ENCODE assay signal across 10 cellular contexts in the genomic region with DNA sequence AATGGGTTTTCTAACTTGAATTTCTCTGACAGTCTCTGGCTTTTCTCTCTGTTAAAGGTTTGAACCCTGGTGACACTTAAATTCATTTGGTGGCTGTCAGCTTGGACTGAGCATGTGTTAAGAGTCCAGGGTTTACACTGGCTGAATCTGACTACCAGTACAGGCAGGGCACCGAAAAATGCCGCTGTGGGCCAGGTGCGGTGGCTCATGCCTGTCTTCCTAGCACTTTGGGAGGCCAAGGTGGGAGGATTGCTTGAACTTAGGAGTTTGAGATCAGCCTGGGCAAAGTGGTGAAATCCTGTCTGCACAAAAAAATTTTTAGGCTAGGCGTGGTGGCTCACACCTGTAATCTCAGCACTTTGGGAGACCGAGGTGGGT. TPM values are rescaled to one million over a fixed set of nuclear protein-coding genes. Genes with fewer than 3 reads are reported as not detected.
DNase-seq lines count a peak whose midpoint lies in the region; ATAC-seq, FAIRE-seq and TF ChIP-seq lines count a peak whose summit lies in the region.
"Had no signal": no experiment of that assay in that cellular context is flagged by ENCODE, and none has a peak within 500 bp of the region (broad histone marks: within the 10 kb centered on the region; RNA-seq: fewer than 3 reads in every experiment).

No MANE protein-coding gene starts in this region.

- H3K4me3 ChIP-seq in left ventricle myocardium inferior (peak overlapping the region; percentile 85), GM12878 (peak overlapping the region; percentile 83), right lobe of liver (peak overlapping the region; percentile 91 to 94 (median 94)), SJCRH30 (no peak overlapping the region)

- peak overlapping the region; percentile 96 for H3K4me2 ChIP-seq in GM12878 (ENCODE audit: control insufficient read depth, insufficient read depth)

- ATAC-seq in left cardiac atrium (no peak), GM12878 (no peak), right lobe of liver (no peak)

- H4K20me1 ChIP-seq in GM12878 (ENCODE audit: control insufficient read depth, insufficient read depth), result 0 out of 2 replicates have a peak, but pooled peaks cover 4% of the 10 kb centered on the region

- H3K27me3 ChIP-seq in left ventricle myocardium inferior (ENCODE audit: low read depth) (no peaks in the 10 kb centered on the region), GM12878 (replicated peaks in 1 of 2; ENCODE audit: control insufficient read depth in 2 of 2, insufficient read depth in 2 of 2, low read length in 1 of 2) (no peaks in the 10 kb centered on the region), right lobe of liver (no peaks in the 10 kb centered on the region), SJCRH30 (no peaks in the 10 kb centered on the region)

- no peak overlapping the region for H3K27ac ChIP-seq in left ventricle myocardium inferior (replicated peaks)
- no peak overlapping the region; the same call in 1 of the 2 replicates for H3K27ac ChIP-seq in GM12878 (ENCODE audit: control insufficient read depth, insufficient read depth)
- no peak overlapping the region for H3K27ac ChIP-seq in right lobe of liver
- no peak overlapping the region for H3K27ac ChIP-seq in SJCRH30

- RAD21 ChIA-PET in GM12878 (lab: Charles Lee; ENCODE audit: unreplicated experiment), result interaction anchor here (2.1 kb wide), 1 partner anchor 295 kb away, joined by 6 read pairs; no protein-coding TSS in a partner anchor

- peak overlapping the region; percentile 95 for H3K9ac ChIP-seq in GM12878 (ENCODE audit: control insufficient read depth, insufficient read depth, low read length)

- no peak overlapping the region for H2AFZ ChIP-seq in GM12878 (ENCODE audit: control insufficient read depth, low read depth, low read length)

- WGBS in GM12878 (ENCODE audit: insufficient coverage, insufficient replicate concordance, low lambda C conversion rate, missing lambda C conversion rate), result 77% methylated on average over 5 of the region's 5 CpGs
- WGBS in right lobe of liver (ENCODE audit: insufficient coverage, low coverage, low lambda C conversion rate, missing lambda C conversion rate), result 43% methylated on average over 5 of the region's 5 CpGs

- CTCF ChIA-PET in GM12878 (lab: Yijun Ruan, JAX), result interaction anchor here (1.2 to 4.4 kb wide), 4 partner anchors 14 to 771 kb away, joined by 5 to 33 read pairs (median 14); a partner anchor contains a TSS

- TF ChIP-seq CTCF in left ventricle myocardium inferior (IDR thresholded peaks at IDR 0.05; ENCODE audit: borderline replicate concordance) (no peak), GM12878 (IDR thresholded peaks at IDR 0.05 in 2 of 3, conservative IDR thresholded peaks at IDR 0.05 in 1 of 3; ENCODE audit: control insufficient read depth in 2 of 3, extremely low read depth in 1 of 3, insufficient read depth in 1 of 3, low read depth in 3 of 3, low read length in 3 of 3) (no peak), right lobe of liver (IDR thresholded peaks at IDR 0.05) (no peak)

- in situ Hi-C loops in GM12878 (cut with MboI), result loop anchor here (5.0 to 10.0 kb wide), 2 partner anchors 295 to 1032 kb away; a partner anchor contains a TSS

- no TSS peak for BruUV-seq in GM12878 (replicated peaks; lab: Mats Ljungman, UMichigan)

- SMC1A ChIA-PET in GM12878 (lab: Charles Lee; ENCODE audit: uncharacterized antibody, unreplicated experiment), result interaction anchor here (2.0 kb wide), 1 partner anchor 16 kb away, joined by 4 read pairs; no protein-coding TSS in a partner anchor

- DNase-seq in left ventricle myocardium inferior (no peak), left cardiac atrium (no peak), GM12878 (ENCODE audit: low read depth, low spot score) (no peak), right lobe of liver (peak in 1 of 3 donors; percentile 49), ureter (ENCODE audit: low spot score) (peak; percentile 42), KG1 (lab: John Stamatoyannopoulos, UW) (no peak), SIG-M5 (lab: John Stamatoyannopoulos, UW) (no peak), SJCRH30 (no peak)
- DNase-seq: DMS53, NCI-H748 treated with DMSO at 0.1 percent for 48 hours had no signal

- peaks cover 58% of the 10 kb centered on the region for H3K79me2 ChIP-seq in GM12878 (ENCODE audit: control insufficient read depth, insufficient read depth, low read length)

- POLR2A ChIA-PET in GM12878 (lab: Charles Lee), result interaction anchor here (0.7 to 1.3 kb wide), 3 partner anchors 112 to 331 kb away, joined by 3 to 12 read pairs (median 4); no protein-coding TSS in a partner anchor

- no peak for FAIRE-seq in GM12878 (lab: Jason Lieb, UNC)

- no peak for TF ChIP-seq EP300 in GM12878 (IDR thresholded peaks at IDR 0.05; ENCODE audit: borderline replicate concordance in 1 of 2, control insufficient read depth in 1 of 2, low read depth in 2 of 2, low read length in 2 of 2)

- H3K4me1 ChIP-seq in left ventricle myocardium inferior (peaks cover 73% of the 10 kb centered on the region), GM12878 (ENCODE audit: control insufficient read depth, insufficient read depth, low read length) (peaks cover 23% of the 10 kb centered on the region), right lobe of liver (peaks cover 0 to 53% (median 18%) of the 10 kb centered on the region in 4 donors), SJCRH30 (peaks cover 11% of the 10 kb centered on the region)

- H3K9me3 ChIP-seq in left ventricle myocardium inferior (replicated peaks) (no peaks in the 10 kb centered on the region), GM12878 (replicated peaks; ENCODE audit: control insufficient read depth, insufficient read depth, low read length) (no peaks in the 10 kb centered on the region), right lobe of liver (no peaks in the 10 kb centered on the region), SJCRH30 (replicated peaks) (no peaks in the 10 kb centered on the region)

- TF ChIP-seq POLR2A in GM12878 (IDR thresholded peaks at IDR 0.05; ENCODE audit: low read depth, low read length), result no peak
- no peak for TF ChIP-seq POLR2A in right lobe of liver (IDR thresholded peaks at IDR 0.05)

- no peak for TF ChIP-seq RAD21 in GM12878 (IDR thresholded peaks at IDR 0.05; ENCODE audit: insufficient read depth, low read depth, low read length)

- H3K36me3 ChIP-seq in left ventricle myocardium inferior, result peaks cover 28% of the 10 kb centered on the region
- H3K36me3 ChIP-seq in GM12878 (ENCODE audit: control insufficient read depth in 2 of 2, insufficient read depth in 2 of 2, low read length in 1 of 2), result peaks cover 8 to 21% of the 10 kb centered on the region in 2 experiments
- H3K36me3 ChIP-seq in right lobe of liver, result peaks cover 0 to 19% (median 11%) of the 10 kb centered on the region in 4 donors
- H3K36me3 ChIP-seq in SJCRH30, result peaks cover 17% of the 10 kb centered on the region

- intact Hi-C loops in left ventricle myocardium inferior (cut with micrococcal nuclease) (no loop called here), left cardiac atrium (cut with DNase I) (loop anchor here (5.0 to 10.0 kb wide), 3 partner anchors 770 to 812 kb away; a partner anchor contains a TSS), GM12878 (cut with micrococcal nuclease; ENCODE audit: unreplicated experiment) (loop anchor here (5.0 kb wide), 2 partner anchors 285 to 820 kb away; a partner anchor contains a TSS), right lobe of liver (cut with DNase I) (no loop called here)

RNA-seq across cellular contexts. Expression of a gene that starts 1.8 kb away (rescaled TPM):
- total RNA-seq in left ventricle myocardium inferior, result 48.5 TPM
- total RNA-seq in left cardiac atrium, result 10 to 100 TPM; 59.2 to 97.0 TPM
- 15.9 and 16.2 TPM in 2 replicates for total RNA-seq in GM12878 (2013; cell fraction: nucleolus; rRNA removed)
- total RNA-seq in GM12878 (2014; rRNA removed), result 73.4 and 81.6 TPM in 2 replicates
- 84.6 and 100 TPM in 2 replicates for total RNA-seq in GM12878 (2014; rRNA removed; fragmentation: Illumina TruSeq; extraction: Trizol)
- 79.7 and 81.5 TPM in 2 replicates for total RNA-seq in GM12878 (2021)
- polyA plus RNA-seq in GM12878 (2011; ENCODE audit: low read depth), result 50.6 TPM
- polyA plus RNA-seq in GM12878 (2011; rRNA removed), result 65.7 and 85.1 TPM in 2 replicates
- polyA plus RNA-seq in GM12878 (2011; cell fraction: cytosol; rRNA removed), result 37.5 and 55.0 TPM in 2 replicates
- polyA plus RNA-seq in GM12878 (2011; cell fraction: nucleus; rRNA removed), result 18.1 and 19.3 TPM in 2 replicates
- 109 TPM in 2 replicates for polyA plus RNA-seq in GM12878 (2012)
- 120 and 125 TPM in 2 replicates for polyA plus RNA-seq in GM12878 (2014; fragmentation: Illumina TruSeq; extraction: Trizol)
- 10 to 100 TPM; 22.0 to 68.0 TPM for polyA plus RNA-seq in GM12878 (2014; fragmentation: Nextera tagmentation; extraction: Ambion mirVana)
- 84.3 and 88.6 TPM in 2 replicates for polyA plus RNA-seq in GM12878 (2014; rRNA removed)
- 100 to 1,000 TPM in 1 of 2 experiments, 10 to 100 TPM in 1; 95.1 to 103 TPM for polyA plus RNA-seq in GM12878 (2016; fragmentation: Nextera tagmentation; extraction: Ambion mirVana)
- polyA minus RNA-seq in GM12878 (2011; rRNA and poly(A)+ RNA removed), result 13.5 and 13.7 TPM in 2 replicates
- 12.0 and 16.9 TPM in 2 replicates for polyA minus RNA-seq in GM12878 (2011; cell fraction: cytosol; rRNA and poly(A)+ RNA removed)
- 5.6 and 11.7 TPM in 2 replicates for polyA minus RNA-seq in GM12878 (2011; cell fraction: nucleus; rRNA and poly(A)+ RNA removed)
- 100 to 1,000 TPM in 2 of 6 experiments, 10 to 100 TPM in 4; 60.9 to 128 (median 81.8) TPM for total RNA-seq in right lobe of liver
- 90.4 TPM for total RNA-seq in ureter
- total RNA-seq in SJCRH30 (2014; rRNA removed; shearing (Covaris generic)), result 85.4 and 101 TPM in 2 replicates

RNA-seq across cellular contexts. Expression of a gene that starts 4.2 kb away (rescaled TPM):
- total RNA-seq in left ventricle myocardium inferior (12.5 TPM), left cardiac atrium (10 to 100 TPM; 12.9 to 18.6 TPM), GM12878 (2014; rRNA removed) (23.1 and 26.1 TPM in 2 replicates), GM12878 (2014; rRNA removed; fragmentation: Illumina TruSeq; extraction: Trizol) (17.8 and 19.9 TPM in 2 replicates), GM12878 (2021) (34.5 and 34.8 TPM in 2 replicates), right lobe of liver (10 to 100 TPM in 2 of 6 experiments, 1 to 10 TPM in 4; 7.1 to 14.1 (median 9.4) TPM), ureter (34.3 TPM)
- 8.5 and 10.2 TPM in 2 replicates for total RNA-seq in GM12878 (2013; cell fraction: nucleolus; rRNA removed)
- 8.1 TPM for polyA plus RNA-seq in GM12878 (2011; ENCODE audit: low read depth)
- polyA plus RNA-seq in GM12878 (2011; rRNA removed) (5.1 and 6.1 TPM in 2 replicates), GM12878 (2014; fragmentation: Illumina TruSeq; extraction: Trizol) (12.5 and 21.2 TPM in 2 replicates), GM12878 (2014; fragmentation: Nextera tagmentation; extraction: Ambion mirVana) (1 to 10 TPM; 2.4 to 3.0 TPM), GM12878 (2014; rRNA removed) (22.9 and 23.6 TPM in 2 replicates), GM12878 (2016; fragmentation: Nextera tagmentation; extraction: Ambion mirVana) (10 to 100 TPM in 1 of 2 experiments, 1 to 10 TPM in 1; 3.5 to 18.3 TPM)
- 7.8 and 9.8 TPM in 2 replicates for polyA plus RNA-seq in GM12878 (2011; cell fraction: cytosol; rRNA removed)
- 7.2 and 8.5 TPM in 2 replicates for polyA plus RNA-seq in GM12878 (2011; cell fraction: nucleus; rRNA removed)
- 11.3 and 18.0 TPM in 2 replicates for polyA plus RNA-seq in GM12878 (2012)
- 9.5 and 14.5 TPM in 2 replicates for polyA minus RNA-seq in GM12878 (2011; rRNA and poly(A)+ RNA removed)
- 4.8 and 6.3 TPM in 2 replicates for polyA minus RNA-seq in GM12878 (2011; cell fraction: cytosol; rRNA and poly(A)+ RNA removed)
- 11.7 and 18.3 TPM in 2 replicates for polyA minus RNA-seq in GM12878 (2011; cell fraction: nucleus; rRNA and poly(A)+ RNA removed)
- 32.9 and 33.6 TPM in 2 replicates for total RNA-seq in SJCRH30 (2014; rRNA removed; shearing (Covaris generic))

Comparison
In these comparisons a context has a peak if more than half of its experiments do, and no peak if none do; other contexts are left out.
1. intact Hi-C loops: an anchor here in left cardiac atrium (5.0 to 10.0 kb wide) and GM12878 (5.0 kb wide); none called in left ventricle myocardium inferior and right lobe of liver.